ENCODE assay signal across 8 cellular contexts in genomic region chr9:1460143-1460769, GRCh38.
DNase-seq lines count a peak whose midpoint lies in the region; ATAC-seq and TF ChIP-seq lines count a peak whose summit lies in the region.

No MANE protein-coding gene starts in this region.

- no peaks in the 10 kb centered on the region for H3K9me3 ChIP-seq in right cardiac atrium (ENCODE audit: control insufficient read depth, low read length)

- DNase-seq in DMS153 treated with DMSO at 0.1 percent for 48 hours (lab: John Stamatoyannopoulos, UW; ENCODE audit: unreplicated experiment), result peak; percentile 45
- DNase-seq in SK-MEL-5 (ENCODE audit: low read depth, low spot score), result peak; percentile 46
- DNase-seq in mucosa of gallbladder (ENCODE audit: low spot score), result peak; percentile 11
- no peak for DNase-seq in omental fat pad (ENCODE audit: low spot score)
- DNase-seq in right cardiac atrium, result no peak

- H3K27ac ChIP-seq in right cardiac atrium (ENCODE audit: low read length), result no peak overlapping the region

- no peaks in the 10 kb centered on the region for H3K27me3 ChIP-seq in right cardiac atrium (ENCODE audit: control insufficient read depth, insufficient read depth)

- in situ Hi-C loops in SK-MEL-5 (cut with HindIII; ENCODE audit: low pct_unique_long_range_greater_than_20kb, low sequenced_read_pairs), result no loop called here

- intact Hi-C loops in right cardiac atrium (cut with DNase I), result loop anchor here in 1 of 4 donors (10.0 kb wide), 1 partner anchor 145 kb away; no protein-coding TSS in a partner anchor

- 55% methylated on average over 7 of the region's 7 CpGs for WGBS in right cardiac atrium

- H3K4me3 ChIP-seq in right cardiac atrium (ENCODE audit: low read length), result no peak overlapping the region

- no peak for TF ChIP-seq CTCF in omental fat pad (IDR thresholded peaks at IDR 0.05)

- H3K4me1 ChIP-seq in right cardiac atrium (ENCODE audit: control insufficient read depth, insufficient read depth, low read length), result no peaks in the 10 kb centered on the region

- peak; percentile 64 for ATAC-seq in GM19025 (IDR thresholded peaks at IDR 0.05; ENCODE audit: low read depth, unreplicated experiment)
- peak; percentile 79 for ATAC-seq in HG03342 (IDR thresholded peaks at IDR 0.05; ENCODE audit: unreplicated experiment)
- no peak for ATAC-seq in omental fat pad (ENCODE audit: low FRiP score)
- ATAC-seq in right cardiac atrium, result no peak
- no peak for ATAC-seq in GM18873 (IDR thresholded peaks at IDR 0.05; ENCODE audit: low FRiP score, unreplicated experiment)

Comparison
In these comparisons a context has a peak if more than half of its experiments do, and no peak if none do; other contexts are left out.
1. DNase-seq: peak in DMS153 treated with DMSO at 0.1 percent for 48 hours (single experiment), SK-MEL-5 (single experiment) and mucosa of gallbladder (single experiment); none in omental fat pad (single experiment) and right cardiac atrium (0 of 3).
2. ATAC-seq: peak in GM19025 (single experiment) and HG03342 (single experiment); none in omental fat pad (single experiment), right cardiac atrium (0 of 2) and GM18873 (single experiment).